1 cellular context compared by ENCODE assay signal in the genomic region with DNA sequence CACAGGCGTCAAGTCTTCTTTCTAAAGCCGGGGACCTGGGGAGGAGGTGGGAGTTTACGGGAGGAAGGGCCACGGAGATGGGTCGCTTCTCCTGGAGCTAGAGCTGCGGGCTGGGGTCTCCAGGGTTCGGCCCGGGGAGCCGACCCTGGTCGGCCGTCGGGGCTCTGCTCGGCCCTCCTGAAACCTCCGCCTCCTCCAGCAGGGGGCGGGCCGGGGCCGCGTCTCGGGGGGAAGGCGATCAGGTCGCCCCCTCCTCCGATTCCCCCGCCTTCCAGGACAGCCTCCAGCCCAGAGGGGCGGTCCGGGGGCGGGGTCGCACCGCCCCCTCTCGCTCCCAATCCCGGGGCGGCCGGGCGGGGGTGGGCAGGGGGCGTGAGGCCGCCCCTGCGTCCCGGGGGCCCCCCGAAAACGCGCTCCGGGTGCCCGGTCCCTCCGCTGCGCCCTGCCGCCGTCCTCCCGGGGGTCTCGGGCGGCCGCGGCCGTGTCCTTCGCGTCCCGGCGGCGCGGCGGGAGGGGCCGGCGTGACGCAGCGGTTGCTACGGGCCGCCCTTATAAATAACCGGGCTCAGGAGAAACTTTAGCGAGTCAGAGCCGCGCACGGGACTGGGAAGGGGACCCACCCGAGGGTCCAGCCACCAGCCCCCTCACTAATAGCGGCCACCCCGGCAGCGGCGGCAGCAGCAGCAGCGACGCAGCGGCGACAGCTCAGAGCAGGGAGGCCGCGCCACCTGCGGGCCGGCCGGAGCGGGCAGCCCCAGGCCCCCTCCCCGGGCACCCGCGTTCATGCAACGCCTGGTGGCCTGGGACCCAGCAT.
TF ChIP-seq lines count a peak whose summit lies in the region.

CEBPB (plus strand) TSS at position 580 of the 814 bp plus-strand sequence; CDS start at position 784, 204 bp downstream.

TF ChIP-seq in IMR-90, 13 proteins besides CTCF, POLR2A, EP300 and RAD21:
- peak; percentile 45; the same call in 1 of the 2 replicates for TF ChIP-seq MXI1 (IDR thresholded peaks at IDR 0.05; ENCODE audit: borderline replicate concordance, low read depth, low read length)
- peak; percentile 69 for TF ChIP-seq MAZ (IDR thresholded peaks at IDR 0.05; ENCODE audit: borderline replicate concordance, low read depth, low read length)
- no peak for TF ChIP-seq USF2 (IDR thresholded peaks at IDR 0.05; ENCODE audit: low read depth, low read length)
- peak; percentile 86 for TF ChIP-seq SMC3 (IDR thresholded peaks at IDR 0.05; ENCODE audit: low read depth, low read length)
- TF ChIP-seq NFE2L2 (IDR thresholded peaks at IDR 0.05; ENCODE audit: low read depth, low read length), result no peak
- TF ChIP-seq RFX5 (IDR thresholded peaks at IDR 0.05; ENCODE audit: low read depth, low read length), result peak; percentile 90
- no peak for TF ChIP-seq FOS (IDR thresholded peaks at IDR 0.05; ENCODE audit: low read depth, low read length)
- peak; percentile 95; the same call in 1 of the 2 replicates for TF ChIP-seq CHD1 (IDR thresholded peaks at IDR 0.05; ENCODE audit: low read depth, low read length)
- peak; percentile 95 for TF ChIP-seq BHLHE40 (IDR thresholded peaks at IDR 0.05; ENCODE audit: low read depth, low read length)
- TF ChIP-seq CEBPB (IDR thresholded peaks at IDR 0.05; ENCODE audit: low read depth, low read length), result no peak
- TF ChIP-seq RCOR1 (IDR thresholded peaks at IDR 0.05; ENCODE audit: insufficient replicate concordance, low read length), result no peak
- no peak for TF ChIP-seq MAFK (IDR thresholded peaks at IDR 0.05; ENCODE audit: low read depth, low read length)
- no peak for TF ChIP-seq ELK1 (IDR thresholded peaks at IDR 0.05; ENCODE audit: borderline replicate concordance, low read depth, low read length)
